ENCODE assay signal across 8 cellular contexts in genomic region chr19:16627928-16628182, GRCh38. TPM values are rescaled to one million over a fixed set of nuclear protein-coding genes. Genes with fewer than 3 reads are reported as not detected.
DNase-seq lines count a peak whose midpoint lies in the region; ATAC-seq and TF ChIP-seq lines count a peak whose summit lies in the region.

No MANE protein-coding gene starts in this region.

- H3K36me3 ChIP-seq in heart right ventricle: peaks cover 0 to 52% (median 15%) of the 10 kb centered on the region in 9 donors
- no peaks in the 10 kb centered on the region for H3K36me3 ChIP-seq in breast epithelium
- H3K36me3 ChIP-seq in mucosa of descending colon (ENCODE audit: low read depth): no peaks in the 10 kb centered on the region
- no peaks in the 10 kb centered on the region for H3K36me3 ChIP-seq in uterus

- DNase-seq in heart right ventricle (peak in 1 of 2 donors; percentile 32), left ventricle myocardium superior (no peak), breast epithelium (ENCODE audit: low spot score in 2 of 2) (no peak), mucosa of descending colon (no peak), uterus (no peak), SIG-M5 treated with dmso at 0.1 percent for 504 hours (lab: John Stamatoyannopoulos, UW; ENCODE audit: unreplicated experiment) (no peak), endothelial cell (ENCODE audit: low spot score) (no peak), T1000 (lab: John Stamatoyannopoulos, UW) (no peak)

- H3K36me3 Mint-ChIP-seq in endothelial cell (ENCODE audit: low read depth, unreplicated experiment): peaks cover 16% of the 10 kb centered on the region

- intact Hi-C loops in heart right ventricle (cut with DNase I): loop anchor here (2.0 to 10.0 kb wide), 5 partner anchors 33 to 56 kb away; partner anchors contain the start of genes SLC35E1 (in 9 of the 10), SMIM7 (in 2 of the 10) and TMEM38A (in 2 of the 10)
- intact Hi-C loops in left ventricle myocardium superior (cut with micrococcal nuclease): no loop called here
- intact Hi-C loops in breast epithelium (cut with DNase I; ENCODE audit: low total_unique reads): loop anchor here (5.0 kb wide), 3 partner anchors 91 to 919 kb away; partner anchors contain the start of gene BABAM1
- intact Hi-C loops in mucosa of descending colon (cut with DNase I, micrococcal nuclease): no loop called here
- intact Hi-C loops in uterus (cut with DNase I; ENCODE audit: low total_unique reads): loop anchor here (5.0 kb wide), 1 partner anchor 46 kb away; no protein-coding TSS in a partner anchor

- H3K9me3 ChIP-seq in heart right ventricle: no peaks in the 10 kb centered on the region
- H3K9me3 ChIP-seq in breast epithelium: no peaks in the 10 kb centered on the region
- H3K9me3 ChIP-seq in mucosa of descending colon: no peaks in the 10 kb centered on the region
- no peaks in the 10 kb centered on the region for H3K9me3 ChIP-seq in uterus

- H3K4me1 Mint-ChIP-seq in endothelial cell (ENCODE audit: unreplicated experiment): peaks cover 27% of the 10 kb centered on the region

- no peaks in the 10 kb centered on the region for H3K27me3 ChIP-seq in heart right ventricle
- no peaks in the 10 kb centered on the region for H3K27me3 ChIP-seq in breast epithelium
- H3K27me3 ChIP-seq in uterus: no peaks in the 10 kb centered on the region

- TF ChIP-seq CTCF in heart right ventricle (IDR thresholded peaks at IDR 0.05): no peak
- no peak for TF ChIP-seq CTCF in breast epithelium (IDR thresholded peaks at IDR 0.05)
- TF ChIP-seq CTCF in mucosa of descending colon (IDR thresholded peaks at IDR 0.05): no peak
- peak in 1 of 4 experiments; percentile 24 for TF ChIP-seq CTCF in uterus (IDR thresholded peaks at IDR 0.05)
- TF ChIP-seq CTCF in endothelial cell (IDR thresholded peaks at IDR 0.05; ENCODE audit: unreplicated experiment): no peak

- TF ChIP-seq POLR2A in breast epithelium (IDR thresholded peaks at IDR 0.05) (no peak), uterus (IDR thresholded peaks at IDR 0.05) (no peak)

- WGBS in heart right ventricle, 2 donors: 1 to 20% methylated on average over 2 to 38 of the region's 38 CpGs

- H3K27ac ChIP-seq in heart right ventricle: peak overlapping the region; percentile 48 to 99 (median 90)
- H3K27ac ChIP-seq in breast epithelium: peak overlapping the region; percentile 94 to 95
- H3K27ac ChIP-seq in uterus: peak overlapping the region; percentile 84 to 88

- H3K27ac Mint-ChIP-seq in endothelial cell (ENCODE audit: unreplicated experiment): no peak overlapping the region

- ATAC-seq in heart right ventricle: no peak
- ATAC-seq in left ventricle myocardium superior: no peak
- ATAC-seq in mucosa of descending colon: no peak

- H3K4me1 ChIP-seq in heart right ventricle (peaks cover 0 to 58% (median 48%) of the 10 kb centered on the region in 9 donors), breast epithelium (peaks cover 0 to 21% of the 10 kb centered on the region in 2 donors), mucosa of descending colon (ENCODE audit: low read depth) (peaks cover 27% of the 10 kb centered on the region), uterus (peaks cover 0 to 7% of the 10 kb centered on the region in 2 donors)

- H3K4me3 Mint-ChIP-seq in endothelial cell (ENCODE audit: unreplicated experiment): no peak overlapping the region

- H3K27me3 Mint-ChIP-seq in endothelial cell (ENCODE audit: unreplicated experiment): peaks cover 9% of the 10 kb centered on the region

- H3K4me3 ChIP-seq in heart right ventricle (peak overlapping the region; percentile 56 to 99 (median 96)), breast epithelium (peak overlapping the region; percentile 98 to 99 (median 99)), mucosa of descending colon (peak overlapping the region; percentile 61), uterus (peak overlapping the region; percentile 59 to 84)

- H3K9me3 Mint-ChIP-seq in endothelial cell (ENCODE audit: unreplicated experiment): no peaks in the 10 kb centered on the region

RNA-seq across cellular contexts. Expression of gene MED26, which starts 0.1 kb away (rescaled TPM):
- total RNA-seq in heart right ventricle (1 to 10 TPM; 3.3 to 6.9 (median 4.6) TPM), left ventricle myocardium superior (4.9 TPM), breast epithelium (1 to 10 TPM; 5.6 to 10.0 (median 7.5) TPM), mucosa of descending colon (10 to 100 TPM; 10.8 to 12.0 (median 11.2) TPM), uterus (10 to 100 TPM in 1 of 4 donors, 1 to 10 TPM in 3; 1.5 to 13.5 (median 3.6) TPM), endothelial cell (ENCODE audit: unreplicated experiment) (13.3 TPM)
- polyA plus RNA-seq in heart right ventricle: 1 to 10 TPM; 3.8 to 5.1 TPM

RNA-seq across cellular contexts. Expression of gene SMIM7, which starts 32.1 kb away (rescaled TPM):
- total RNA-seq in heart right ventricle (10 to 100 TPM; 32.0 to 43.2 (median 37.4) TPM), left ventricle myocardium superior (32.5 TPM), breast epithelium (100 to 1,000 TPM; 111 to 167 (median 142) TPM), mucosa of descending colon (10 to 100 TPM; 61.2 to 88.8 (median 70.1) TPM), uterus (100 to 1,000 TPM in 1 of 4 donors, 10 to 100 TPM in 3; 26.6 to 144 (median 85.0) TPM), endothelial cell (ENCODE audit: unreplicated experiment) (53.2 TPM)
- polyA plus RNA-seq in heart right ventricle: 10 to 100 TPM; 41.8 to 68.1 TPM

RNA-seq across cellular contexts. Expression of gene TMEM38A, which starts 33.1 kb away (rescaled TPM):
- 10 to 100 TPM; 17.2 to 41.4 (median 30.0) TPM for total RNA-seq in heart right ventricle
- polyA plus RNA-seq in heart right ventricle: 10 to 100 TPM; 18.5 to 29.6 TPM
- total RNA-seq in left ventricle myocardium superior: 50.5 TPM
- 1 to 10 TPM; 2.9 to 5.0 (median 3.1) TPM for total RNA-seq in breast epithelium
- total RNA-seq in mucosa of descending colon: 1 to 10 TPM; 5.6 to 6.0 (median 5.8) TPM
- 1 to 10 TPM in 2 of 4 donors, not detected in 2; 3.5 to 5.0 TPM for total RNA-seq in uterus
- total RNA-seq in endothelial cell (ENCODE audit: unreplicated experiment): 0.36 TPM

RNA-seq across cellular contexts. Expression of gene SLC35E1, which starts 55.6 kb away (rescaled TPM):
- total RNA-seq in heart right ventricle (10 to 100 TPM; 20.8 to 29.0 (median 23.6) TPM), left ventricle myocardium superior (22.9 TPM), breast epithelium (10 to 100 TPM; 33.0 to 44.9 (median 39.2) TPM), mucosa of descending colon (10 to 100 TPM; 34.6 to 45.8 (median 44.0) TPM), uterus (10 to 100 TPM; 10.2 to 39.8 (median 19.8) TPM), endothelial cell (ENCODE audit: unreplicated experiment) (29.7 TPM)
- 10 to 100 TPM; 22.9 to 25.6 TPM for polyA plus RNA-seq in heart right ventricle

Comparison
In these comparisons a context has a peak if more than half of its experiments do, and no peak if none do; other contexts are left out.
1. intact Hi-C loops: an anchor here in heart right ventricle (2.0 to 10.0 kb wide), breast epithelium (5.0 kb wide) and uterus (5.0 kb wide); none called in left ventricle myocardium superior and mucosa of descending colon.